Comparison of ENCODE assay signal across 6 cellular contexts in the genomic region with DNA sequence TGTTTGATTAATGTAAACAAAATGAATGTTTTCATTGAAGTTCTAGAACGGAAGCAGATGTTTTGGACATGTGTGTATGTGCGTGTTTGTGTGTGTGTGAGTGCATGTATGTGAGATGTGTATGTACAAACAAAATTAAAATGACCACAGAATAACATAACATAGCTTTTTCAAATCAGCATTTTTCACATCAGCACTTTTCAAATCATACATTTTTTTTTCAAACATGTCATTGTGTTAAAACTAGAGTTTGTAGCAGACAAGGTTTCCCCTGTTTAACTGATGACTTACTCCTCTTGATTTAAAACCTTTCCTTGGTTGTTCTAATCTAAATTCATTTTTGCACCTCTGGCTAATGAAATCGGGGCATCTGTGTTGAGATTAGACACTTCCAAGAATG.
"Had no signal": no experiment of that assay in that cellular context is flagged by ENCODE, and none has a peak within 500 bp of the region (broad histone marks: within the 10 kb centered on the region; RNA-seq: fewer than 3 reads in every experiment).

No MANE protein-coding gene starts in this region.

- FAIRE-seq: G401.6, GM12878, GM12891, GM18507 had no signal

- ATAC-seq: GM12878 had no signal

- DNase-seq: GDM1, GF-D8 had no signal

- H3K4me3 ChIP-seq: GM12878 had no signal
